26 cellular contexts compared by ENCODE assay signal in the genomic region with DNA sequence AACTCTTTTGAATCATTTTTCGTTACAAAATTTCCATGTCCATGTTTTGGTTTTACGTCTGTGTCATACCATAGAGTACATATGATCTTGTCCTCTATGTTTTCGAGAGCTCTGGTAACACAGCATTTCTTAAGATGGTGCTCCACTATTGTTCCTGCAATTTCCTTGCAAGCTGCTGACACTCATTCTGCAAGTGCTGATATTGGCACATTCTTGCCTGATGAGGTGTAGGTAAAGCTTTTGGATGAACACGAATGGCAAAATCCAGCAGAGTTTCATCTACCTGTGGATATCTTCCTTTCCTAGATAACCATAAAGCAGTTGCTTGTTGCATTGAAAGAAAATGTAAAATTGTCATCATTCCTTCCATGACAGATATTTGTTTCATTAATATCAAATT. TPM values are rescaled to one million over a fixed set of nuclear protein-coding genes. Genes with fewer than 3 reads are reported as not detected.
"Had no signal": no experiment of that assay in that cellular context is flagged by ENCODE, and none has a peak within 500 bp of the region (broad histone marks: within the 10 kb centered on the region; RNA-seq: fewer than 3 reads in every experiment).

No MANE protein-coding gene starts in this region.

- H3K27ac ChIP-seq: colonic mucosa, heart left ventricle, neutrophil, psoas muscle, spleen, tibial artery, upper lobe of left lung, uterus had no signal

- H3K4me3 ChIP-seq: colonic mucosa, heart left ventricle, mucosa of descending colon, psoas muscle, spleen, tibial artery, upper lobe of left lung, uterus had no signal

- FAIRE-seq: endothelial cell of umbilical vein had no signal

- H3K36me3 ChIP-seq: colonic mucosa, heart left ventricle, neutrophil, spleen, tibial artery, upper lobe of left lung, uterus had no signal

- ATAC-seq: heart left ventricle; mucosa of descending colon; naive thymus-derived CD8-positive, alpha-beta T cell; psoas muscle; sciatic nerve; stimulated activated memory B cell treated with anti-CD40 and anti-IgM and Interleukin-4, amounts not matched to agents 10 μg/mL and 1 μg/mL and 100 μg/mL, for 72 hours had no signal

- H3K4me1 ChIP-seq: colonic mucosa, heart left ventricle, psoas muscle, spleen, tibial artery, upper lobe of left lung, uterus had no signal

- H3K4me1 Mint-ChIP-seq: immature natural killer cell; naive thymus-derived CD8-positive, alpha-beta T cell; stimulated activated memory B cell treated with anti-CD40 and anti-IgM and Interleukin-4, amounts not matched to agents 10 μg/mL and 1 μg/mL and 100 μg/mL, for 72 hours had no signal

- H3K9me3 Mint-ChIP-seq: stimulated activated naive CD8-positive, alpha-beta T cell treated with anti-CD3 and anti-CD28 coated beads, Interleukin-15, Interleukin-2, amounts not matched to agents 100 ng/mL and 50 ng/mL, for 24 hours had no signal

- H3K9me3 ChIP-seq: colonic mucosa, mucosa of descending colon, neutrophil, psoas muscle, spleen, tibial artery, upper lobe of left lung, uterus had no signal

- H3K27me3 Mint-ChIP-seq: naive thymus-derived CD8-positive, alpha-beta T cell; stimulated activated memory B cell treated with anti-CD40 and anti-IgM and Interleukin-4, amounts not matched to agents 10 μg/mL and 1 μg/mL and 100 μg/mL, for 72 hours; stimulated activated naive CD8-positive, alpha-beta T cell treated with anti-CD3 and anti-CD28 coated beads, Interleukin-15, Interleukin-2, amounts not matched to agents 100 ng/mL and 50 ng/mL, for 24 hours had no signal

- H3K27me3 ChIP-seq: colonic mucosa, neutrophil, spleen, tibial artery, upper lobe of left lung, uterus had no signal

- H3K27ac Mint-ChIP-seq: immature natural killer cell; naive thymus-derived CD8-positive, alpha-beta T cell; stimulated activated memory B cell treated with anti-CD40 and anti-IgM and Interleukin-4, amounts not matched to agents 10 μg/mL and 1 μg/mL and 100 μg/mL, for 72 hours; stimulated activated naive CD8-positive, alpha-beta T cell treated with anti-CD3 and anti-CD28 coated beads, Interleukin-15, Interleukin-2, amounts not matched to agents 100 ng/mL and 50 ng/mL, for 24 hours had no signal

- H3K4me3 Mint-ChIP-seq: immature natural killer cell; naive thymus-derived CD8-positive, alpha-beta T cell; stimulated activated memory B cell treated with anti-CD40 and anti-IgM and Interleukin-4, amounts not matched to agents 10 μg/mL and 1 μg/mL and 100 μg/mL, for 72 hours; stimulated activated naive CD8-positive, alpha-beta T cell treated with anti-CD3 and anti-CD28 coated beads, Interleukin-15, Interleukin-2, amounts not matched to agents 100 ng/mL and 50 ng/mL, for 24 hours had no signal

- DNase-seq: colonic mucosa; dermis blood vessel endothelial cell; foreskin melanocyte; heart left ventricle; hypothalamus; immature natural killer cell; kidney; mucosa of descending colon; naive thymus-derived CD8-positive, alpha-beta T cell; psoas muscle; spleen; stimulated activated CD4-positive, alpha-beta T cell treated with anti-CD3 and anti-CD28 coated beads, Interleukin-15, amount 100 ng/mL, for 24 hours; stimulated activated CD4-positive, alpha-beta T cell treated with anti-CD3 and anti-CD28 coated beads, Interleukin-1b, Interleukin-23, amount 100 ng/mL, for 48 hours; stimulated activated CD4-positive, alpha-beta T cell treated with anti-CD3 and anti-CD28 coated beads, Interleukin-4, amount 100 ng/mL, for 24 hours; tibial artery; upper lobe of left lung; uterus had no signal

- H3K36me3 Mint-ChIP-seq: immature natural killer cell; naive thymus-derived CD8-positive, alpha-beta T cell; stimulated activated memory B cell treated with anti-CD40 and anti-IgM and Interleukin-4, amounts not matched to agents 10 μg/mL and 1 μg/mL and 100 μg/mL, for 72 hours had no signal

RNA-seq across cellular contexts. Expression of a gene that starts 41.3 kb away (rescaled TPM):
- total RNA-seq: colonic mucosa; dermis blood vessel endothelial cell; endothelial cell of umbilical vein; kidney; liver; lung microvascular endothelial cell; naive thymus-derived CD8-positive, alpha-beta T cell; osteoblast; sciatic nerve; skeletal muscle tissue; upper lobe of left lung; uterus had no signal
- polyA plus RNA-seq: endothelial cell of umbilical vein; immature natural killer cell; liver; naive thymus-derived CD8-positive, alpha-beta T cell had no signal
